In the genomic region with DNA sequence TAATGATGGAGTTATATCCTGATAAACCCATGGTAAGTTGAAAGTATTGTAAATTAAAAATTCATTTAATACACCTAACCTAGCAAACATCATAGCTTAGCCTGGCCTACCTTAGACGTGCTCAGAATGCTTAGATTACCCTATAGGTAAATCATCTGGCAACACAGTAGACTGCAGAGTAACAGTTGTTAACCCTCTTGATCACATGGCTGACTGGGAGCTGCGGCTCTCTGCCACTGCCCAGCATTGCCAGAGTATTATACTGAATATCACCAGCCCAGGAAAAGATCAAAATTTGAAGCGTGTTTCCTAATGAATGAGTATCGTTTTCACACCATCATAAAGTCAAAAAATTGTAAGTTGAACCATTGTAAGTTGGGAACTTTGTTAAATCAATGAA, we compare ENCODE assay signal across 11 cellular contexts. TPM values are rescaled to one million over a fixed set of nuclear protein-coding genes. Genes with fewer than 3 reads are reported as not detected.
DNase-seq lines count a peak whose midpoint lies in the region; ATAC-seq and TF ChIP-seq lines count a peak whose summit lies in the region.
"Had no signal": no experiment of that assay in that cellular context is flagged by ENCODE, and none has a peak within 500 bp of the region (broad histone marks: within the 10 kb centered on the region; RNA-seq: fewer than 3 reads in every experiment).

No MANE protein-coding gene starts in this region.

- ATAC-seq in HCT116 (peak; percentile 44; the same call in 1 of the 2 replicates), HG03108 (IDR thresholded peaks at IDR 0.05; ENCODE audit: unreplicated experiment) (no peak), GM18873 (IDR thresholded peaks at IDR 0.05; ENCODE audit: low FRiP score, unreplicated experiment) (no peak)
- ATAC-seq in stimulated activated effector memory CD8-positive, alpha-beta T cell treated with anti-CD3 and anti-CD28 coated beads, Interleukin-12 subunit alpha, Interleukin-12 subunit beta, amount 100 ng/mL, for 72 hours, result no peak

- H3K9me3 ChIP-seq in HCT116 (ENCODE audit: control insufficient read depth in 1 of 2, insufficient read depth in 1 of 2, low read depth in 1 of 2, low read length in 2 of 2) (no peaks in the 10 kb centered on the region), right atrium auricular region (no peaks in the 10 kb centered on the region)
- H3K9me3 ChIP-seq: neutrophil had no signal

- H2AFZ ChIP-seq in HCT116 (ENCODE audit: low read depth, low read length, poor library complexity, severe bottlenecking), result no peak overlapping the region

- H4K20me1 ChIP-seq in HCT116 (ENCODE audit: insufficient read depth), result no peaks in the 10 kb centered on the region

- H3K4me1 Mint-ChIP-seq in activated CD4-positive, alpha-beta memory T cell treated with anti-CD3 and anti-CD28 coated beads, Interleukin-2, amount 10 ng/mL, durations not matched to agents 7 days and 5 days, result peaks cover 5% of the 10 kb centered on the region
- no peaks in the 10 kb centered on the region for H3K4me1 Mint-ChIP-seq in stimulated activated effector memory CD8-positive, alpha-beta T cell treated with anti-CD3 and anti-CD28 coated beads, Interleukin-12 subunit alpha, Interleukin-12 subunit beta, amount 100 ng/mL, for 72 hours

- H3K27me3 Mint-ChIP-seq in activated CD4-positive, alpha-beta memory T cell treated with anti-CD3 and anti-CD28 coated beads, Interleukin-2, amount 10 ng/mL, durations not matched to agents 7 days and 5 days, result no peaks in the 10 kb centered on the region

- H3K4me1 ChIP-seq in HCT116 (ENCODE audit: control insufficient read depth in 1 of 2, insufficient read depth in 2 of 2, low read length in 2 of 2), result peaks cover 0 to 4% of the 10 kb centered on the region in 2 experiments; a peak in 1 of 4 replicates
- no peaks in the 10 kb centered on the region for H3K4me1 ChIP-seq in right atrium auricular region

- peak overlapping the region; percentile 21 for H3K27ac Mint-ChIP-seq in activated CD4-positive, alpha-beta memory T cell treated with anti-CD3 and anti-CD28 coated beads, Interleukin-2, amount 10 ng/mL, durations not matched to agents 7 days and 5 days
- H3K27ac Mint-ChIP-seq in stimulated activated effector memory CD8-positive, alpha-beta T cell treated with anti-CD3 and anti-CD28 coated beads, Interleukin-12 subunit alpha, Interleukin-12 subunit beta, amount 100 ng/mL, for 72 hours, result peak overlapping the region; percentile 68

- H3K9me2 ChIP-seq in HCT116 (ENCODE audit: insufficient read depth), result no peaks in the 10 kb centered on the region

- no peak overlapping the region for H3K4me2 ChIP-seq in HCT116 (ENCODE audit: low read length)

- RAD21 ChIA-PET in HCT116 (lab: Charles Lee; ENCODE audit: low non-redundant PET in 1 of 2, low total read pairs in 2 of 2, uncharacterized antibody in 2 of 2, unreplicated experiment in 2 of 2), result interaction anchor here (0.8 to 1.0 kb wide), 4 partner anchors 51 to 203 kb away, joined by 3 to 8 read pairs (median 4); no protein-coding TSS in a partner anchor

- intact Hi-C loops in HCT116 (cut with micrococcal nuclease), result loop anchor here (1.0 to 2.0 kb wide), 3 partner anchors 162 to 516 kb away; no protein-coding TSS in a partner anchor

- H3K9ac ChIP-seq in HCT116 (ENCODE audit: low read length), result no peak overlapping the region

- no TSS peak for BruUV-seq in HCT116 (replicated peaks; lab: Mats Ljungman, UMichigan)

- POLR2A ChIA-PET in HCT116 (lab: Charles Lee), result interaction anchor here (1.4 to 1.7 kb wide), 2 partner anchors 201 to 203 kb away, joined by 3 to 6 read pairs; partner anchors contain the start of gene SLC11A2
- POLR2A ChIA-PET in activated CD4-positive, alpha-beta memory T cell treated with anti-CD3 and anti-CD28 coated beads, Interleukin-2, amount 10 ng/mL, durations not matched to agents 7 days and 5 days (lab: Charles Lee), result interaction anchor here (0.7 to 2.3 kb wide), 5 partner anchors 60 to 203 kb away, joined by 3 to 10 read pairs (median 3); partner anchors contain the start of gene ATF1

- DNase-seq in HCT116 (ENCODE audit: low read depth, low spot score) (no peak), right atrium auricular region (ENCODE audit: low spot score) (no peak), NCI-H226 (no peak), amniotic stem cell (lab: John Stamatoyannopoulos, UW) (no peak)
- no peak for DNase-seq in activated CD4-positive, alpha-beta memory T cell treated with anti-CD3 and anti-CD28 coated beads, Interleukin-2, amount 10 ng/mL, durations not matched to agents 7 days and 5 days
- no peak for DNase-seq in stimulated activated effector memory CD8-positive, alpha-beta T cell treated with anti-CD3 and anti-CD28 coated beads, Interleukin-12 subunit alpha, Interleukin-12 subunit beta, amount 100 ng/mL, for 72 hours (ENCODE audit: low spot score in 2 of 2)
- DNase-seq: NCI-H187 treated with DMSO at 0.1 percent for 48 hours had no signal

- CTCF ChIA-PET in HCT116 (lab: Charles Lee), result interaction anchor here (0.9 to 3.6 kb wide), 9 partner anchors 10 to 713 kb away, joined by 3 to 31 read pairs (median 6); partner anchors contain the start of genes COX14 and SLC11A2
- CTCF ChIA-PET in activated CD4-positive, alpha-beta memory T cell treated with anti-CD3 and anti-CD28 coated beads, Interleukin-2, amount 10 ng/mL, durations not matched to agents 7 days and 5 days (lab: Charles Lee), result interaction anchor here (0.6 to 4.4 kb wide), 16 partner anchors 12 to 536 kb away, joined by 3 to 46 read pairs (median 4); partner anchors contain the start of genes ATF1, DIP2B and SLC11A2

- H3K4me3 Mint-ChIP-seq in activated CD4-positive, alpha-beta memory T cell treated with anti-CD3 and anti-CD28 coated beads, Interleukin-2, amount 10 ng/mL, durations not matched to agents 7 days and 5 days, result no peak overlapping the region
- no peak overlapping the region for H3K4me3 Mint-ChIP-seq in stimulated activated effector memory CD8-positive, alpha-beta T cell treated with anti-CD3 and anti-CD28 coated beads, Interleukin-12 subunit alpha, Interleukin-12 subunit beta, amount 100 ng/mL, for 72 hours

- H3K4me3 ChIP-seq in HCT116 (replicated peaks in 1 of 2; ENCODE audit: low read depth in 1 of 2, low read length in 2 of 2), result no peak overlapping the region
- no peak overlapping the region for H3K4me3 ChIP-seq in right atrium auricular region

- TF ChIP-seq POLR2A in HCT116 (IDR thresholded peaks at IDR 0.05; ENCODE audit: borderline replicate concordance, extremely low read depth, insufficient read depth, insufficient read length), result no peak

- H3K9me3 Mint-ChIP-seq in activated CD4-positive, alpha-beta memory T cell treated with anti-CD3 and anti-CD28 coated beads, Interleukin-2, amount 10 ng/mL, durations not matched to agents 7 days and 5 days, result no peaks in the 10 kb centered on the region
- no peaks in the 10 kb centered on the region for H3K9me3 Mint-ChIP-seq in stimulated activated effector memory CD8-positive, alpha-beta T cell treated with anti-CD3 and anti-CD28 coated beads, Interleukin-12 subunit alpha, Interleukin-12 subunit beta, amount 100 ng/mL, for 72 hours

- no peaks in the 10 kb centered on the region for H3K36me3 Mint-ChIP-seq in activated CD4-positive, alpha-beta memory T cell treated with anti-CD3 and anti-CD28 coated beads, Interleukin-2, amount 10 ng/mL, durations not matched to agents 7 days and 5 days (ENCODE audit: low read depth)
- H3K36me3 Mint-ChIP-seq in stimulated activated effector memory CD8-positive, alpha-beta T cell treated with anti-CD3 and anti-CD28 coated beads, Interleukin-12 subunit alpha, Interleukin-12 subunit beta, amount 100 ng/mL, for 72 hours, result no peaks in the 10 kb centered on the region

- H3K36me3 ChIP-seq in HCT116 (ENCODE audit: control insufficient read depth in 1 of 2, insufficient read depth in 2 of 2, low read length in 2 of 2), result no peaks in the 10 kb centered on the region
- H3K36me3 ChIP-seq in right atrium auricular region, result peaks cover 1% of the 10 kb centered on the region

- no peaks in the 10 kb centered on the region for H3K79me2 ChIP-seq in HCT116 (ENCODE audit: insufficient read depth, low read length)

- TF ChIP-seq RAD21 in HCT116 (IDR thresholded peaks at IDR 0.05; ENCODE audit: low read depth), result no peak

- no peaks in the 10 kb centered on the region for H3K27me3 ChIP-seq in HCT116 (ENCODE audit: insufficient read depth, low read length)
- no peaks in the 10 kb centered on the region for H3K27me3 ChIP-seq in right atrium auricular region
- H3K27me3 ChIP-seq: neutrophil had no signal

- no peak overlapping the region for H3K27ac ChIP-seq in HCT116 (ENCODE audit: low read depth, low read length)
- peak overlapping the region; percentile 67 to 71 for H3K27ac ChIP-seq in right atrium auricular region
- H3K27ac ChIP-seq: neutrophil had no signal

- TF ChIP-seq CTCF in HCT116 (IDR thresholded peaks at IDR 0.05 in 2 of 3, conservative IDR thresholded peaks at IDR 0.05 in 1 of 3; ENCODE audit: borderline replicate concordance in 1 of 3, insufficient read depth in 1 of 3, low read depth in 2 of 3, low read length in 2 of 3) (no peak), right atrium auricular region (IDR thresholded peaks at IDR 0.05) (no peak)

TF ChIP-seq in HCT116, 20 proteins besides CTCF, POLR2A, EP300 and RAD21:
- no peak for TF ChIP-seq EZH2 (IDR thresholded peaks at IDR 0.05)
- no peak for TF ChIP-seq YY1 (IDR thresholded peaks at IDR 0.05; ENCODE audit: extremely low read depth, insufficient replicate concordance, low read depth, low read length)
- TF ChIP-seq JUND (IDR thresholded peaks at IDR 0.05), result no peak
- TF ChIP-seq FOSL1 (IDR thresholded peaks at IDR 0.05; ENCODE audit: low read depth), result no peak
- no peak for TF ChIP-seq EZH2phosphoT487 (IDR thresholded peaks at IDR 0.05; ENCODE audit: borderline replicate concordance)
- no peak for TF ChIP-seq POLR2AphosphoS5 (IDR thresholded peaks at IDR 0.05; ENCODE audit: low read depth, low read length)
- TF ChIP-seq, protein P1, sequence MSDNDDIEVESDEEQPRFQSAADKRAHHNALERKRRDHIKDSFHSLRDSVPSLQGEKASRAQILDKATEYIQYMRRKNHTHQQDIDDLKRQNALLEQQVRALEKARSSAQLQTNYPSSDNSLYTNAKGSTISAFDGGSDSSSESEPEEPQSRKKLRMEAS (IDR thresholded peaks at IDR 0.05), result no peak
- no peak for TF ChIP-seq CBX3 (IDR thresholded peaks at IDR 0.05; ENCODE audit: low read depth)
- no peak for TF ChIP-seq ATF3 (IDR thresholded peaks at IDR 0.05)

RNA-seq across cellular contexts. Expression of gene TMPRSS12, which starts 17.8 kb away (rescaled TPM):
- total RNA-seq in HCT116 (2021; ENCODE audit: unreplicated experiment) (not detected), right atrium auricular region (not detected)
- not detected in 2 replicates for polyA plus RNA-seq in HCT116 (2012)
- total RNA-seq in activated CD4-positive, alpha-beta memory T cell treated with anti-CD3 and anti-CD28 coated beads, Interleukin-2, amount 10 ng/mL, durations not matched to agents 7 days and 5 days, result not detected
- total RNA-seq: frontal cortex had no signal
